Comparison of ENCODE assay signal across 8 cellular contexts in genomic region chr2:25165992-25166618, GRCh38. TPM values are rescaled to one million over a fixed set of nuclear protein-coding genes. Genes with fewer than 3 reads are reported as not detected.
DNase-seq lines count a peak whose midpoint lies in the region; ATAC-seq and TF ChIP-seq lines count a peak whose summit lies in the region.

No MANE protein-coding gene starts in this region.

- peak; percentile 74 for ATAC-seq in HG02759 (IDR thresholded peaks at IDR 0.05; ENCODE audit: unreplicated experiment)

- TF ChIP-seq CTCF in GM12875 (IDR thresholded peaks at IDR 0.05; ENCODE audit: borderline replicate concordance, insufficient read depth, low read depth, low read length), result peak; percentile 75

- no peak overlapping the region for H3K4me3 ChIP-seq in GM12875 (ENCODE audit: low read depth, low read length)

- no peak for TF ChIP-seq POLR2A in erythroblast (IDR thresholded peaks at IDR 0.05; ENCODE audit: low read length)

- DNase-seq in A172 (ENCODE audit: low spot score) (peak; percentile 21), NCI-H1105 treated with DMSO at 0.1 percent for 48 hours (lab: John Stamatoyannopoulos, UW) (peak; percentile 28), erythroblast (lab: John Stamatoyannopoulos, UW) (peak; percentile 33 to 55), NCI-H1048 (lab: John Stamatoyannopoulos, UW) (no peak)
- DNase-seq in activated CD4-positive, CD25-positive, alpha-beta regulatory T cell treated with anti-CD3 and anti-CD28 coated beads, Interleukin-2, amount 50 U/mL, for 72 hours, result peak; percentile 29
- DNase-seq in stimulated activated CD4-positive, alpha-beta T cell treated with anti-CD3 and anti-CD28 coated beads, Interleukin-15, amount 100 ng/mL, for 24 hours, result peak; percentile 59

RNA-seq across cellular contexts. Expression of gene POMC, which starts 2.3 kb away (rescaled TPM):
- not detected in 2 replicates for total RNA-seq in A172 (2014; rRNA removed; shearing (Covaris generic))
